Comparison of ENCODE assay signal across 8 cellular contexts in the genomic region with DNA sequence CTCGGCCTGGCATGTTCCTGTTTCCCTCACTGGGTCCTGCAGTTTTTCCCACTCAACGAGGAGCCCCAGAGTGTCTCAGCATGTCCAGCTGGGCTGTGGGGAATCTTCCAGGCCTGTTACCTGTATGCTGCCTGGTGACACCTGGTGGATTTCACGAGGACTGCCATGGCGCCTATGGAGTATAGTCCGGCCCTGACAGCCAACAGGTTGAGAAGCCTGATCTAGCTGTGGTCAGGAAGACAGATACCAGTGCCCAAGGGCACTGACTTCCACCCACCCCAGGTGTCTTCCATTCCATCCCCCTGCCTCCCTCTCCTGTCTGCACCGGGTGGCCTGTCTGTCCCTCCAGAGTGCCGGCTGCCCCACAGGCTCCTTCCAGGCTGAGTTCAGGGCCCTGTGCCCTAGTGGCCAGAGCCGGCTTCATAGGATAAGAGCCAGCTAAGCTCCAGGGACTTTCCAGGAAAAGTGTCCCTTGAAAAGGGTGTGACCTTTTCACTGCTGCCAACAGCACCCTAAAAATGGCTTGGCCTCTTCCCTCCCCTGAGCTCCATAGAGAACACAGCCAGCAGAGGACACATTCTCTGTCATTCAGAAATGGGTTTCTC.
DNase-seq lines count a peak whose midpoint lies in the region; ATAC-seq, FAIRE-seq and TF ChIP-seq lines count a peak whose summit lies in the region.
"Not testable (repeated sequence)": the region's sequence is repeated elsewhere in the genome, so short reads cannot be mapped to it uniquely, and the experiment has no call there.

No MANE protein-coding gene starts in this region.

- H3K27ac ChIP-seq in small intestine (ENCODE audit: low read depth in 1 of 2, low read length in 1 of 2), result not testable (repeated sequence)

- H3K4me1 ChIP-seq in Caco-2; small intestine (ENCODE audit: control insufficient read depth in 2 of 2, insufficient read depth in 1 of 2, low read depth in 1 of 2, low read length in 1 of 2): not testable (repeated sequence)

- not testable (repeated sequence) for H3K36me3 ChIP-seq in Caco-2 (ENCODE audit: control insufficient read depth, insufficient read depth, low read length); small intestine (ENCODE audit: control insufficient read depth in 2 of 2, insufficient read depth in 2 of 2, low read length in 2 of 2)

- not testable (repeated sequence) for H3K4me3 Mint-ChIP-seq in Caco-2 (ENCODE audit: unreplicated experiment); activated naive CD8-positive, alpha-beta T cell treated with anti-CD3 and anti-CD28 coated beads, Interleukin-2, amount 10 ng/mL, durations not matched to agents 7 days and 5 days

- intact Hi-C loops in Caco-2 (cut with micrococcal nuclease; ENCODE audit: unreplicated experiment), result not testable (repeated sequence)

- not testable (repeated sequence) for BruUV-seq in Caco-2 (replicated peaks; lab: Mats Ljungman, UMichigan)

- not testable (repeated sequence) for H3K4me3 ChIP-seq in Caco-2 (ENCODE audit: low read depth, low read length); HFF-Myc (replicated peaks; ENCODE audit: low read depth, low read length); small intestine (ENCODE audit: low read depth in 1 of 2, low read length in 2 of 2)

- WGBS in small intestine, 3 donors, result 58 to 73% (median 66%) methylated on average over 6 to 8 of the region's 8 CpGs

- not testable (repeated sequence) for H3K4me1 Mint-ChIP-seq in Caco-2 (ENCODE audit: low read depth, unreplicated experiment); activated naive CD8-positive, alpha-beta T cell treated with anti-CD3 and anti-CD28 coated beads, Interleukin-2, amount 10 ng/mL, durations not matched to agents 7 days and 5 days

- H3K27ac Mint-ChIP-seq in Caco-2 (ENCODE audit: unreplicated experiment); activated naive CD8-positive, alpha-beta T cell treated with anti-CD3 and anti-CD28 coated beads, Interleukin-2, amount 10 ng/mL, durations not matched to agents 7 days and 5 days: not testable (repeated sequence)

- not testable (repeated sequence) for TF ChIP-seq POLR2A in erythroblast (IDR thresholded peaks at IDR 0.05; ENCODE audit: low read length)

- H3K9me3 Mint-ChIP-seq in Caco-2 (ENCODE audit: unreplicated experiment); activated naive CD8-positive, alpha-beta T cell treated with anti-CD3 and anti-CD28 coated beads, Interleukin-2, amount 10 ng/mL, durations not matched to agents 7 days and 5 days: not testable (repeated sequence)

- peak; percentile 66 to 72 for DNase-seq in Caco-2
- DNase-seq in HFF-Myc (ENCODE audit: extremely low read depth, low read depth), result not testable (repeated sequence)
- DNase-seq in NCI-H526 (lab: John Stamatoyannopoulos, UW), result peak; percentile 3 to 14
- peak; percentile 48 for DNase-seq in SW480 (ENCODE audit: low spot score)
- DNase-seq in activated naive CD8-positive, alpha-beta T cell treated with anti-CD3 and anti-CD28 coated beads, Interleukin-2, amount 10 ng/mL, durations not matched to agents 7 days and 5 days, result peak; percentile 27
- DNase-seq in erythroblast (lab: John Stamatoyannopoulos, UW), result peak; percentile 5 to 21
- DNase-seq in kidney tubule cell (ENCODE audit: low spot score), result peak; percentile 55
- peak; percentile 49 for DNase-seq in small intestine

- FAIRE-seq in small intestine (lab: Jason Lieb, UNC), result not testable (repeated sequence)

- H3K9me3 ChIP-seq in Caco-2; small intestine (ENCODE audit: control insufficient read depth, low read depth): not testable (repeated sequence)

- not testable (repeated sequence) for H3K27me3 Mint-ChIP-seq in Caco-2 (ENCODE audit: insufficient read depth, unreplicated experiment); activated naive CD8-positive, alpha-beta T cell treated with anti-CD3 and anti-CD28 coated beads, Interleukin-2, amount 10 ng/mL, durations not matched to agents 7 days and 5 days

- peak; percentile 27 to 29 for TF ChIP-seq CTCF in Caco-2 (IDR thresholded peaks at IDR 0.05; ENCODE audit: insufficient read depth in 1 of 2, low read depth in 1 of 2, low read length in 1 of 2, severe bottlenecking in 1 of 2, unreplicated experiment in 1 of 2)
- peak; percentile 5 for TF ChIP-seq CTCF in HFF-Myc (IDR thresholded peaks at IDR 0.05; ENCODE audit: low read depth, low read length, missing control alignments)

- POLR2A ChIA-PET in Caco-2 (lab: Charles Lee); activated naive CD8-positive, alpha-beta T cell treated with anti-CD3 and anti-CD28 coated beads, Interleukin-2, amount 10 ng/mL, durations not matched to agents 7 days and 5 days (lab: Charles Lee): not testable (repeated sequence)

- not testable (repeated sequence) for H3K36me3 Mint-ChIP-seq in Caco-2 (ENCODE audit: insufficient read depth, unreplicated experiment); activated naive CD8-positive, alpha-beta T cell treated with anti-CD3 and anti-CD28 coated beads, Interleukin-2, amount 10 ng/mL, durations not matched to agents 7 days and 5 days

- H3K27me3 ChIP-seq in Caco-2 (replicated peaks; ENCODE audit: control insufficient read depth, insufficient read depth, low read length); small intestine (ENCODE audit: control insufficient read depth in 2 of 2, insufficient read depth in 2 of 2, low read length in 2 of 2): not testable (repeated sequence)

- not testable (repeated sequence) for ATAC-seq in activated naive CD8-positive, alpha-beta T cell treated with anti-CD3 and anti-CD28 coated beads, Interleukin-2, amount 10 ng/mL, durations not matched to agents 7 days and 5 days (ENCODE audit: low read depth)

- CTCF ChIA-PET in Caco-2 (lab: Charles Lee), result interaction anchor here (0.6 kb wide), 1 partner anchor 470 kb away, joined by 3 read pairs; no protein-coding TSS in a partner anchor
